In genomic region chr5:66171349-66172344, GRCh38 we compare ENCODE assay signal across 8 cellular contexts. TPM values are rescaled to one million over a fixed set of nuclear protein-coding genes. Genes with fewer than 3 reads are reported as not detected.
DNase-seq lines count a peak whose midpoint lies in the region; ATAC-seq, FAIRE-seq and TF ChIP-seq lines count a peak whose summit lies in the region.

No MANE protein-coding gene starts in this region.

- H3K9ac ChIP-seq in IMR-90 (ENCODE audit: low read depth, low read length): no peak overlapping the region

- H3K9me1 ChIP-seq in IMR-90 (ENCODE audit: insufficient read depth, low read length): no peaks in the 10 kb centered on the region

- CTCF ChIA-PET in IMR-90 (lab: Yijun Ruan, JAX): interaction anchor here (0.6 to 1.7 kb wide), 5 partner anchors 9 to 1802 kb away, joined by 3 to 8 read pairs (median 4); no protein-coding TSS in a partner anchor

- H3K4me1 ChIP-seq in IMR-90 (ENCODE audit: control insufficient read depth, insufficient read depth, low read length) (no peaks in the 10 kb centered on the region), lower lobe of right lung (no peaks in the 10 kb centered on the region)

- no peak overlapping the region for H3K14ac ChIP-seq in IMR-90 (replicated peaks; ENCODE audit: low read depth, low read length)

- no peak overlapping the region for H2BK15ac ChIP-seq in IMR-90 (ENCODE audit: low read depth, low read length)

- TF ChIP-seq POLR2A in IMR-90 (IDR thresholded peaks at IDR 0.05; ENCODE audit: low read depth, low read length) (no peak), GM12892 (IDR thresholded peaks at IDR 0.05; ENCODE audit: low read depth, low read length) (no peak)

- H3K4me3 ChIP-seq in IMR-90 (ENCODE audit: insufficient read depth, low read depth, low read length) (no peak overlapping the region), choroid plexus epithelial cell (ENCODE audit: low read depth, low read length) (no peak overlapping the region), lower lobe of right lung (no peak overlapping the region)

- no peak overlapping the region for H4K5ac ChIP-seq in IMR-90 (ENCODE audit: low read depth, low read length)

- H2AFZ ChIP-seq in IMR-90 (replicated peaks; ENCODE audit: low read length, poor library complexity): no peak overlapping the region

- no peak overlapping the region for H2AK9ac ChIP-seq in IMR-90 (replicated peaks; ENCODE audit: low read depth, low read length, poor library complexity)

- dilution Hi-C loops in IMR-90 (cut with HindIII; ENCODE audit: low sequenced_read_pairs, unreplicated experiment): no loop called here

- H3K4me2 ChIP-seq in IMR-90 (ENCODE audit: low read depth, low read length): no peak overlapping the region

- no CpG with 5 or more reads among the region's 6 CpGs for WGBS in IMR-90 (ENCODE audit: extremely low coverage in 2 of 2, insufficient read length in 1 of 2), 2 experiments

- H2BK20ac ChIP-seq in IMR-90 (ENCODE audit: low read depth, low read length): no peak overlapping the region

- peaks cover 8 to 22% of the 10 kb centered on the region in 2 experiments for H3K79me1 ChIP-seq in IMR-90 (ENCODE audit: low read depth in 1 of 2, low read length in 2 of 2)

- H3K27ac ChIP-seq in IMR-90 (ENCODE audit: insufficient read depth, low read length) (no peak overlapping the region), lower lobe of right lung (no peak overlapping the region)

- H4K8ac ChIP-seq in IMR-90 (ENCODE audit: low read depth in 2 of 2, low read length in 2 of 2): no peak overlapping the region

- TF ChIP-seq CTCF in IMR-90 (conservative IDR thresholded peaks at IDR 0.05; ENCODE audit: low read depth, low read length): peak; percentile 55
- peak; percentile 58 for TF ChIP-seq CTCF in choroid plexus epithelial cell (conservative IDR thresholded peaks at IDR 0.05; ENCODE audit: low read depth, low read length)
- TF ChIP-seq CTCF in lower lobe of right lung (IDR thresholded peaks at IDR 0.05): peak; percentile 39

- peak; percentile 36 for TF ChIP-seq RAD21 in IMR-90 (IDR thresholded peaks at IDR 0.05; ENCODE audit: low read length)

- in situ Hi-C loops in Caki2 (cut with HindIII; ENCODE audit: low pct_unique_long_range_greater_than_20kb, low sequenced_read_pairs): no loop called here
- in situ Hi-C loops in IMR-90 (cut with MboI; ENCODE audit: low sequenced_read_pairs): no loop called here

- peak; percentile 63 for ATAC-seq in GM19452 (IDR thresholded peaks at IDR 0.05; ENCODE audit: unreplicated experiment)
- peak; percentile 48; the same call in 1 of the 2 replicates for ATAC-seq in IMR-90 (ENCODE audit: low read depth)
- peak; percentile 49 to 68 for ATAC-seq in lower lobe of right lung

- no peak overlapping the region for H3K23ac ChIP-seq in IMR-90 (ENCODE audit: low read depth, low read length)

- no peak overlapping the region for H3K56ac ChIP-seq in IMR-90 (ENCODE audit: extremely low read depth, insufficient read depth, low read length)

- intact Hi-C loops in IMR-90 (cut with micrococcal nuclease) (no loop called here), lower lobe of right lung (cut with DNase I) (no loop called here)

- POLR2A ChIA-PET in IMR-90 (lab: Charles Lee; ENCODE audit: unreplicated experiment): no interaction called here

- no peak overlapping the region for H3K4ac ChIP-seq in IMR-90 (ENCODE audit: low read depth, low read length)

- H2BK120ac ChIP-seq in IMR-90 (ENCODE audit: low read depth, low read length): no peak overlapping the region

- H2AK5ac ChIP-seq in IMR-90 (ENCODE audit: low read depth, low read length): no peak overlapping the region

- H3K9me3 ChIP-seq in IMR-90 (ENCODE audit: control insufficient read depth, insufficient read depth, low read length) (no peaks in the 10 kb centered on the region), lower lobe of right lung (no peaks in the 10 kb centered on the region)

- H4K20me1 ChIP-seq in IMR-90 (ENCODE audit: insufficient read depth, low read length): no peaks in the 10 kb centered on the region

- H3K36me3 ChIP-seq in IMR-90 (ENCODE audit: control insufficient read depth, insufficient read depth, low read length): peaks cover 8% of the 10 kb centered on the region; the same call in 1 of the 2 replicates
- H3K36me3 ChIP-seq in lower lobe of right lung: peaks cover 90% of the 10 kb centered on the region

- no peak for FAIRE-seq in GM12892 (lab: Jason Lieb, UNC)

- H3K27me3 ChIP-seq in IMR-90 (ENCODE audit: control insufficient read depth, insufficient read depth, low read length) (no peaks in the 10 kb centered on the region), lower lobe of right lung (ENCODE audit: low read depth) (no peaks in the 10 kb centered on the region)

- BruUV-seq in IMR-90 (replicated peaks; lab: Mats Ljungman, UMichigan): no TSS peak

- peak; percentile 8 for DNase-seq in Caki2 (ENCODE audit: low read depth)
- peak; percentile 70 for DNase-seq in IMR-90
- DNase-seq in T-helper 22 cell (ENCODE audit: low read depth): peak; percentile 39
- DNase-seq in choroid plexus epithelial cell (ENCODE audit: low read depth): peak; percentile 78
- DNase-seq in lower lobe of right lung: no peak
- DNase-seq in stimulated activated naive CD4-positive, alpha-beta T cell treated with Interleukin-2 at 50 U/mL for 16 hours (lab: John Stamatoyannopoulos, UW): peak; percentile 47
- DNase-seq in GM12892 (ENCODE audit: insufficient read length): no peak

- H3K18ac ChIP-seq in IMR-90 (ENCODE audit: low read depth, low read length): no peak overlapping the region

- H4K91ac ChIP-seq in IMR-90 (ENCODE audit: insufficient read depth, low read depth, low read length): no peak overlapping the region

- H2BK5ac ChIP-seq in IMR-90 (ENCODE audit: low read depth, low read length, poor library complexity, severe bottlenecking): no peak overlapping the region

TF ChIP-seq in IMR-90, 13 proteins besides CTCF, POLR2A, EP300 and RAD21:
- no peak for TF ChIP-seq MXI1 (IDR thresholded peaks at IDR 0.05; ENCODE audit: borderline replicate concordance, low read depth, low read length)
- peak; percentile 13; the same call in 1 of the 2 replicates for TF ChIP-seq SMC3 (IDR thresholded peaks at IDR 0.05; ENCODE audit: low read depth, low read length)

RNA-seq across cellular contexts. Expression of gene SREK1, which starts 27.5 kb away (rescaled TPM):
- 6.1 and 6.5 TPM in 2 replicates for total RNA-seq in Caki2 (2014; rRNA removed; shearing (Covaris generic); ENCODE audit: low replicate concordance)
- total RNA-seq in IMR-90 (2012; rRNA removed) (36.2 and 80.0 TPM in 2 replicates), lower lobe of right lung (60.7 TPM)
- polyA plus RNA-seq in IMR-90 (2012; rRNA removed): 18.0 and 23.0 TPM in 2 replicates
- 3.3 and 3.9 TPM in 2 replicates for polyA plus RNA-seq in IMR-90 (2012; cell fraction: cytosol; rRNA removed)
- polyA plus RNA-seq in IMR-90 (2012; cell fraction: nucleus; rRNA removed; ENCODE audit: low replicate concordance): 24.8 and 105 TPM in 2 replicates
- polyA plus RNA-seq in GM12892 (2012; ENCODE audit: missing spikeins): 60.0 TPM

Comparison
In these comparisons a context has a peak if more than half of its experiments do, and no peak if none do; other contexts are left out.
1. DNase-seq: peak in Caki2 (single experiment), IMR-90 (single experiment), T-helper 22 cell (single experiment), choroid plexus epithelial cell (single experiment) and stimulated activated naive CD4-positive, alpha-beta T cell treated with Interleukin-2 at 50 U/mL for 16 hours (single experiment); none in lower lobe of right lung (single experiment) and GM12892 (single experiment).
2. Peak in every context shown above with its lines, with median percentiles within 50 percentile points of each other: ATAC-seq and CTCF ChIP-seq.